ENCODE assay signal across 19 cellular contexts in the genomic region with DNA sequence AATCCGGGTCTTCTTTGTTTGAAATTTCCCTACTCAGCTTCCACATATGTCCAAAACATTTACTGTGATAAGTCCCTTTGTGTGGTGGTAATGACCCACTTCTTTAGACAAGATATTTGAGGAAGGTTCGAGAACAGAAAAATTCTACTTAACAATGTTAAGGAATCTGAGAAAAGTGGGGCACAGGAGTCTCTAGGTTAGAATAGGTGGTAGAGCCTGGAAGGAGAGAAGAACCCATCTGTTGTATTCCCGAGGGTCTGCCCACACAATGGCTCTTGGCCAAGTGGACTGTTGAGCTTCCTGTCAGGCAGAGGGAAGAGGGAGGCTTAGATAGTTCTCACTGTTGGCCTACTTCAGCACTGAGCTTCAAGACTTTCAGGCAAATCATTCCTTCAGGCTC. TPM values are rescaled to one million over a fixed set of nuclear protein-coding genes. Genes with fewer than 3 reads are reported as not detected.
DNase-seq lines count a peak whose midpoint lies in the region; ATAC-seq and TF ChIP-seq lines count a peak whose summit lies in the region.
"Had no signal": no experiment of that assay in that cellular context is flagged by ENCODE, and none has a peak within 500 bp of the region (broad histone marks: within the 10 kb centered on the region; RNA-seq: fewer than 3 reads in every experiment).

No MANE protein-coding gene starts in this region.

- no peak overlapping the region for H3K56ac ChIP-seq in H9 (ENCODE audit: insufficient read length, low read depth, low read length)

- no peaks in the 10 kb centered on the region for H4K20me1 ChIP-seq in H9 (ENCODE audit: control insufficient read depth, insufficient read depth, insufficient read length)

- no peak overlapping the region for H2BK12ac ChIP-seq in H9 (ENCODE audit: insufficient read length, low read depth, low read length)

- peaks cover 32 to 39% (median 38%) of the 10 kb centered on the region in 3 experiments for H3K36me3 Mint-ChIP-seq in H9 (ENCODE audit: insufficient read depth in 1 of 3, low read depth in 3 of 3)
- peaks cover 0 to 4% (median 4%) of the 10 kb centered on the region in 3 donors for H3K36me3 Mint-ChIP-seq in immature natural killer cell
- peaks cover 0 to 5% (median 0%) of the 10 kb centered on the region in 3 donors for H3K36me3 Mint-ChIP-seq in naive thymus-derived CD8-positive, alpha-beta T cell
- H3K36me3 Mint-ChIP-seq: activated naive CD8-positive, alpha-beta T cell; natural killer cell treated with Interleukin-12 subunit alpha and Interleukin-12 subunit beta and Interleukin-15 and Interleukin-18, amount 100 ng/mL, for 72 hours had no signal

- no peak overlapping the region for H2BK5ac ChIP-seq in H9 (ENCODE audit: insufficient read length, low read length)

- DNase-seq in H9 (no peak), ascending aorta (ENCODE audit: low spot score in 2 of 2) (no peak), posterior vena cava (ENCODE audit: low spot score) (peak; percentile 8), NCI-H2081 treated with DMSO at 0.1 percent for 48 hours (lab: John Stamatoyannopoulos, UW) (no peak), immature natural killer cell (no peak), midbrain (lab: John Stamatoyannopoulos, UW) (no peak)
- no peak for DNase-seq in naive thymus-derived CD8-positive, alpha-beta T cell
- DNase-seq: activated CD4-positive, alpha-beta T cell treated with anti-CD3 and anti-CD28 coated beads, Interleukin-2, amount 10 ng/mL, durations not matched to agents 24 days and 14 days; activated T-cell treated with anti-CD3 and anti-CD28 coated beads, Interleukin-2, amount 50 U/mL, for 1 hour; AML-193; central memory CD4-positive, alpha-beta T cell; SHP77; sigmoid colon; stimulated activated CD4-positive, alpha-beta T cell treated with anti-CD3 and anti-CD28 coated beads, Interleukin-4, amount 100 ng/mL, for 1 hour; T1000 had no signal

- H4K8ac ChIP-seq in H9 (replicated peaks; ENCODE audit: insufficient read length, low read depth, low read length) = no peak overlapping the region

- H3K79me1 ChIP-seq in H9 (ENCODE audit: insufficient read depth, low read depth, low read length, poor library complexity, severe bottlenecking) = peaks cover 3% of the 10 kb centered on the region

- H3K4me3 ChIP-seq in ascending aorta = peak overlapping the region in 1 of 2 donors; percentile 96
- H3K4me3 ChIP-seq in iPS-18a (ENCODE audit: low read length) = peak overlapping the region; percentile 21
- H3K4me3 ChIP-seq: sigmoid colon had no signal

- no peak for ATAC-seq in naive thymus-derived CD8-positive, alpha-beta T cell
- ATAC-seq: natural killer cell treated with Interleukin-12 subunit alpha and Interleukin-12 subunit beta and Interleukin-15 and Interleukin-18, amount 100 ng/mL, for 72 hours had no signal

- H4K5ac ChIP-seq in H9 (ENCODE audit: insufficient read length, low read depth, low read length) = no peak overlapping the region

- H3K4me3 Mint-ChIP-seq in H9 (peak overlapping the region; percentile 36 to 100; a peak in 3 of 5 replicates), immature natural killer cell (no peak overlapping the region)
- no peak overlapping the region for H3K4me3 Mint-ChIP-seq in naive thymus-derived CD8-positive, alpha-beta T cell
- H3K4me3 Mint-ChIP-seq: activated CD4-positive, alpha-beta T cell treated with anti-CD3 and anti-CD28 coated beads, Interleukin-2, amount 10 ng/mL, durations not matched to agents 24 days and 14 days; activated naive CD8-positive, alpha-beta T cell; natural killer cell treated with Interleukin-12 subunit alpha and Interleukin-12 subunit beta and Interleukin-15 and Interleukin-18, amount 100 ng/mL, for 72 hours had no signal

- H3K14ac ChIP-seq in H9 (ENCODE audit: insufficient read depth, low read length) = no peak overlapping the region

- peaks cover 5% of the 10 kb centered on the region; the same call in 1 of the 2 replicates for H3K4me1 ChIP-seq in H9 (ENCODE audit: insufficient read depth, low read length)
- peaks cover 0 to 21% of the 10 kb centered on the region in 2 donors for H3K4me1 ChIP-seq in ascending aorta
- H3K4me1 ChIP-seq in iPS-18a (ENCODE audit: control insufficient read depth, low read depth, low read length) = peaks cover 22% of the 10 kb centered on the region

- H3K9ac ChIP-seq in H9 (ENCODE audit: extremely low read depth, insufficient read length, low read length) (no peak overlapping the region), iPS-18a (ENCODE audit: low read length) (no peak overlapping the region)

- H3K9me3 Mint-ChIP-seq in H9 (peaks cover 0 to 3% of the 10 kb centered on the region in 2 experiments; a peak in 2 of 5 replicates), immature natural killer cell (peaks cover 0 to 6% (median 0%) of the 10 kb centered on the region in 6 donors)
- H3K9me3 Mint-ChIP-seq in naive thymus-derived CD8-positive, alpha-beta T cell = peaks cover 0 to 2% (median 0%) of the 10 kb centered on the region in 9 donors
- H3K9me3 Mint-ChIP-seq: activated CD4-positive, alpha-beta T cell treated with anti-CD3 and anti-CD28 coated beads, Interleukin-2, amount 10 ng/mL, durations not matched to agents 24 days and 14 days; natural killer cell treated with Interleukin-12 subunit alpha and Interleukin-12 subunit beta and Interleukin-15 and Interleukin-18, amount 100 ng/mL, for 72 hours had no signal

- H3K9me3 ChIP-seq in H9 (ENCODE audit: control insufficient read depth, low read depth, low read length) (no peaks in the 10 kb centered on the region), ascending aorta (no peaks in the 10 kb centered on the region), iPS-18a (ENCODE audit: control insufficient read depth, low read depth, low read length) (no peaks in the 10 kb centered on the region)
- H3K9me3 ChIP-seq: heart left ventricle, sigmoid colon had no signal

- no peak overlapping the region for H3K4ac ChIP-seq in H9 (ENCODE audit: low read depth, low read length)

- no peak overlapping the region for H2BK15ac ChIP-seq in H9 (ENCODE audit: low read depth, low read length)

- H3K79me2 ChIP-seq in H9 (ENCODE audit: insufficient read depth, low read length) = peaks cover 32% of the 10 kb centered on the region; the same call in 1 of the 2 replicates

- H2AFZ ChIP-seq in H9 (ENCODE audit: low read length) = no peak overlapping the region

- H4K91ac ChIP-seq in H9 (ENCODE audit: insufficient read length, low read depth, low read length) = no peak overlapping the region

- no peak overlapping the region for H2BK20ac ChIP-seq in H9 (ENCODE audit: low read depth, low read length, poor library complexity, severe bottlenecking)

- POLR2A ChIA-PET in naive thymus-derived CD8-positive, alpha-beta T cell (lab: Charles Lee) = no interaction called here

- no peak overlapping the region for H3K23ac ChIP-seq in H9 (ENCODE audit: insufficient read length, low read depth, low read length)

- no peak overlapping the region for H3K18ac ChIP-seq in H9 (ENCODE audit: insufficient read length, low read depth, low read length)

- H2BK120ac ChIP-seq in H9 (ENCODE audit: low read depth, low read length, poor library complexity, severe bottlenecking) = no peak overlapping the region

- H3K27me3 Mint-ChIP-seq in H9 (ENCODE audit: low read depth) = peaks cover 10% of the 10 kb centered on the region
- peaks cover 24 to 39% (median 24%) of the 10 kb centered on the region in 3 donors for H3K27me3 Mint-ChIP-seq in immature natural killer cell (ENCODE audit: low read depth in 3 of 3)
- H3K27me3 Mint-ChIP-seq in naive thymus-derived CD8-positive, alpha-beta T cell = peaks cover 33 to 68% (median 49%) of the 10 kb centered on the region in 5 donors

- peaks cover 35% of the 10 kb centered on the region for H3K23me2 ChIP-seq in H9 (ENCODE audit: insufficient read length, low read depth, low read length, poor library complexity, severe bottlenecking)

- intact Hi-C loops in ascending aorta (cut with DNase I) = loop anchor here (2.0 kb wide), 2 partner anchors 29 to 103 kb away; no protein-coding TSS in a partner anchor
- intact Hi-C loops in posterior vena cava (cut with DNase I) = no loop called here

- WGBS in H9 (ENCODE audit: extremely low coverage, insufficient read length, low lambda C conversion rate) = no CpG with 5 or more reads among the region's 3 CpGs

- H2AK5ac ChIP-seq in H9 (ENCODE audit: insufficient read length, low read length) = no peak overlapping the region

- TF ChIP-seq CTCF in H9 (conservative IDR thresholded peaks at IDR 0.05) = no peak
- TF ChIP-seq CTCF in ascending aorta (IDR thresholded peaks at IDR 0.05) = no peak

- H3K27ac ChIP-seq in H9 (ENCODE audit: insufficient read length, low read depth, low read length) (no peak overlapping the region), ascending aorta (peak overlapping the region; percentile 80 to 88), iPS-18a (ENCODE audit: low read length) (no peak overlapping the region)

- H3T11ph ChIP-seq in H9 (ENCODE audit: low read length) = no peak overlapping the region

- H3K27ac Mint-ChIP-seq in H9 (peak overlapping the region in 2 of 3 experiments; percentile 12 to 44; a peak in 3 of 7 replicates), immature natural killer cell (no peak overlapping the region)
- H3K27ac Mint-ChIP-seq in naive thymus-derived CD8-positive, alpha-beta T cell = peak overlapping the region in 1 of 10 donors; percentile 36
- H3K27ac Mint-ChIP-seq: activated CD4-positive, alpha-beta T cell treated with anti-CD3 and anti-CD28 coated beads, Interleukin-2, amount 10 ng/mL, durations not matched to agents 24 days and 14 days; activated naive CD8-positive, alpha-beta T cell; natural killer cell treated with Interleukin-12 subunit alpha and Interleukin-12 subunit beta and Interleukin-15 and Interleukin-18, amount 100 ng/mL, for 72 hours had no signal

- H3K36me3 ChIP-seq in ascending aorta (peaks cover 13 to 26% of the 10 kb centered on the region in 2 donors), iPS-18a (ENCODE audit: control insufficient read depth, low read depth, low read length) (peaks cover 9% of the 10 kb centered on the region)
- H3K36me3 ChIP-seq: sigmoid colon had no signal

- H3K27me3 ChIP-seq in H9 (ENCODE audit: insufficient read depth, low read length) (no peaks in the 10 kb centered on the region), ascending aorta (no peaks in the 10 kb centered on the region), iPS-18a (ENCODE audit: control insufficient read depth, insufficient read depth, low read length) (peaks cover 5% of the 10 kb centered on the region)

- H3K4me1 Mint-ChIP-seq in H9 (peaks cover 42 to 52% of the 10 kb centered on the region in 2 experiments), immature natural killer cell (peaks cover 27 to 29% of the 10 kb centered on the region in 2 donors)
- H3K4me1 Mint-ChIP-seq in naive thymus-derived CD8-positive, alpha-beta T cell = peaks cover 13 to 35% (median 31%) of the 10 kb centered on the region in 4 donors

- peak overlapping the region; percentile 96 for H3K4me2 ChIP-seq in H9 (ENCODE audit: insufficient read depth, insufficient read length, low read length)

RNA-seq across cellular contexts. Expression of a gene that starts 4.3 kb away (rescaled TPM):
- total RNA-seq in H9 (2021) (363 and 366 TPM in 2 replicates), ascending aorta (1,691 TPM), posterior vena cava (10 to 100 TPM; 37.9 to 54.8 TPM)
- polyA plus RNA-seq in immature natural killer cell = under 1 TPM in 2 of 3 donors, not detected in 1; 0.66 to 0.70 TPM
- total RNA-seq in naive thymus-derived CD8-positive, alpha-beta T cell = not detected
- under 1 TPM in 2 of 3 donors, not detected in 1; 0.15 to 0.48 TPM for polyA plus RNA-seq in naive thymus-derived CD8-positive, alpha-beta T cell

RNA-seq across cellular contexts. Expression of a gene that starts 57.9 kb away (rescaled TPM):
- total RNA-seq in H9 (2021) = 0.61 and 0.90 TPM in 2 replicates
- 1,280 TPM for total RNA-seq in ascending aorta
- total RNA-seq in posterior vena cava = 1,000 to 10,000 TPM in 1 of 2 donors, 100 to 1,000 TPM in 1; 466 to 1,458 TPM
- polyA plus RNA-seq in immature natural killer cell = not detected
- not detected for total RNA-seq in naive thymus-derived CD8-positive, alpha-beta T cell
- polyA plus RNA-seq in naive thymus-derived CD8-positive, alpha-beta T cell = not detected
- total RNA-seq: activated CD4-positive, alpha-beta T cell treated with anti-CD3 and anti-CD28 coated beads, Interleukin-2, amount 10 ng/mL, durations not matched to agents 24 days and 14 days had no signal

Comparison
In these comparisons a context has a peak if more than half of its experiments do, and no peak if none do; other contexts are left out.
1. H3K27ac ChIP-seq: peak in ascending aorta (2 of 2); none in H9 (single experiment) and iPS-18a (single experiment).
2. H3K27ac Mint-ChIP-seq: peak in H9 (2 of 3); none in immature natural killer cell (0 of 6).
3. H3K4me3 Mint-ChIP-seq: peak in H9 (2 of 2); none in immature natural killer cell (0 of 5) and naive thymus-derived CD8-positive, alpha-beta T cell (0 of 10).
4. RNA of a gene that starts 4.3 kb away (total RNA-seq): 1,691 TPM in ascending aorta (single experiment), 363 to 366 TPM in H9 and 37.9 to 54.8 TPM in posterior vena cava; not detected in naive thymus-derived CD8-positive, alpha-beta T cell; every median in the first group is over 10 times any median in the second.
5. RNA of a gene that starts 57.9 kb away (total RNA-seq): 466 to 1,458 TPM in posterior vena cava and 1,280 TPM in ascending aorta (single experiment); 0.61 to 0.90 TPM in H9 and not detected in naive thymus-derived CD8-positive, alpha-beta T cell; every median in the first group is over 100 times any median in the second.